ENCODE assay signal across 8 cellular contexts in the genomic region with DNA sequence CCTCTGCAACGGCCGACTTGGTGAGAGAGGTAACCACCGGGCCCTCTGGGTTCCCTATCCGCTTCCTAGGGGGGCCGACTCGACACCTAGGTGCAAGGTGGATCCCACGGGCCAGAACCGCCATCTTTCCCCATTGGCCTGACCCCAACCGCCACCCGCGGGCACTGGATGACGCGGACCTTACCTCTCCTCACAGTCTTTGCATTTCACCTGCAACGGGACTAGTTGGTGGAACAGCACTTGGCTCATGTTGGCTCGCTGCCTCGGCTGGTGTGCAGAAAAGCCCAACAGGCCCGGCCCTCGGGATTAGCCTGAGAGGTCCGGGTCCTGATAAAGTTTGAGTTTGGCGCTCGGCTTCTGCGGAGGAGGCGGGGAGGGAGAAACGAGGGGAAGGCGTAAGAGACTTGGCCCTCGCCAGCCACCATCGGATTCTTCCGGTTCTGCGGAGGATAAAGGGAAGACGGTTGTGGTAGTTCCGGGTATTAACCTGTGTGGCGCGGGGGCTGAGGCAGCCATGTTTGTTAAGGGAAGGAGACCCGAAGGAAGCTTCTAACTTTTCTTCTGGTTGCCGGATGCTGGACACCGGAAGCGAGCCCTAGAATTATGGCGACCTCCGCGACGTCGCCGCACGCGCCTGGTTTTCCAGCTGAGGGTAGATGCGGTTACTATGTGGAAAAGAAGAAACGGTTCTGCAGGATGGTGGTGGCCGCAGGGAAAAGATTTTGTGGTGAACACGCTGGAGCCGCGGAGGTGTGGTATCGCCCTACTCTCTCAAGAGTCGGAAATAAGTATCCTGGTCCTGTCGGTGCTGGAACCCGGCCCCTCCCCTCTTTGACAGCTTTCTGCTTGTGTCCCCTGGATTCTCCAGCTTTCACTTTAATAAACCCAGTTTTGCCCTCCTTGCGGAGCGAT. TPM values are rescaled to one million over a fixed set of nuclear protein-coding genes. Genes with fewer than 3 reads are reported as not detected.
DNase-seq lines count a peak whose midpoint lies in the region; ATAC-seq and TF ChIP-seq lines count a peak whose summit lies in the region.

Gene SASS6, minus strand, starts transcription at position 365 of the 912 bp plus-strand sequence. Its CDS starts 116 bp downstream, at position 249.
A gene with protein sequence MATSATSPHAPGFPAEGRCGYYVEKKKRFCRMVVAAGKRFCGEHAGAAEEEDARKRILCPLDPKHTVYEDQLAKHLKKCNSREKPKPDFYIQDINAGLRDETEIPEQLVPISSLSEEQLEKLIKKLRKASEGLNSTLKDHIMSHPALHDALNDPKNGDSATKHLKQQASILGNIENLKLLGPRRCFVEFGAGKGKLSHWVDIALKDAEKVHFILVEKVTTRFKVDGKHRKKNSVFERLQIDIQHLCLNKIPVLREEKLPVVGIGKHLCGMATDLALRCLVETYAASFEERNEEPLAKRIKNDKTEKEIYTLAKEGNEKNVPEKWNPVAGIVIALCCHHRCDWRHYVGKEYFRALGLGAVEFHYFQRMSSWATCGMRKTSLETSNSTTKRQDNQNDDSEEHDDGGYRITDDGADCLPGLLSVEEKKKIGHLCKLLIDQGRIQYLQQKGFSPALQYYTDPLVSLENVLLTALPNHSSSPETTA (plus strand): TSS at position 598 of the 912 bp plus-strand sequence. CDS start 6 bp downstream, at position 604.

- no peaks in the 10 kb centered on the region for H3K9me2 ChIP-seq in OCI-LY1 (ENCODE audit: low read depth, low read length)

- peak within 1 kb of the TSS; percentile 62 for H3K27ac Mint-ChIP-seq in Calu3 (ENCODE audit: unreplicated experiment)
- H3K27ac Mint-ChIP-seq in endothelial cell (ENCODE audit: unreplicated experiment), result peak within 1 kb of the TSS; percentile 97
- peak within 1 kb of the TSS; percentile 100 for H3K27ac Mint-ChIP-seq in mesothelial cell of epicardium

- no TSS peak for BruUV-seq in Calu3 (replicated peaks; lab: Mats Ljungman, UMichigan)

- intact Hi-C loops in Calu3 (cut with micrococcal nuclease; ENCODE audit: unreplicated experiment), result loop anchor here (5.0 to 10.0 kb wide), 2 partner anchors 96 to 322 kb away; a partner anchor contains a TSS

- ATAC-seq in GM21447 (IDR thresholded peaks at IDR 0.05; ENCODE audit: unreplicated experiment), result peak; percentile 90

- H3K4me1 ChIP-seq in HUES64 (ENCODE audit: insufficient read depth, low read length) (peaks cover 11% of the 10 kb centered on the region), OCI-LY1 (ENCODE audit: insufficient read depth, low read length, severe bottlenecking) (peaks cover 42% of the 10 kb centered on the region)

- H3K36me3 ChIP-seq in HUES64 (ENCODE audit: insufficient read depth, low read length), result peaks cover 15% of the 10 kb centered on the region
- H3K36me3 ChIP-seq in OCI-LY1 (ENCODE audit: insufficient read depth, low read length), result peaks cover 16% of the 10 kb centered on the region

- no peaks in the 10 kb centered on the region for H4K20me1 ChIP-seq in OCI-LY1 (ENCODE audit: insufficient read depth, low read length)

- TF ChIP-seq CTCF in Calu3 (IDR thresholded peaks at IDR 0.05; ENCODE audit: unreplicated experiment), result no peak
- no peak for TF ChIP-seq CTCF in OCI-LY1 (IDR thresholded peaks at IDR 0.05; ENCODE audit: low read length)
- peak; percentile 5 for TF ChIP-seq CTCF in endothelial cell (IDR thresholded peaks at IDR 0.05; ENCODE audit: unreplicated experiment)
- TF ChIP-seq CTCF in mesothelial cell of epicardium (IDR thresholded peaks at IDR 0.05; ENCODE audit: unreplicated experiment), result no peak

- peaks cover 71% of the 10 kb centered on the region for H3K79me2 ChIP-seq in OCI-LY1 (ENCODE audit: insufficient read depth, low read length)

- H3K4me3 ChIP-seq in HUES64 (ENCODE audit: low read length) (peak within 1 kb of the TSS; percentile 76), OCI-LY1 (ENCODE audit: low read depth, low read length, poor library complexity, severe bottlenecking) (peak within 1 kb of the TSS; percentile 74)

- DNase-seq in Calu3, result peak; percentile 88
- DNase-seq in activated CD8-positive, alpha-beta memory T cell treated with anti-CD3 and anti-CD28 coated beads, Interleukin-2, amount 50 U/mL, for 4 hours, result peak; percentile 92
- peak; percentile 87 for DNase-seq in endothelial cell (ENCODE audit: low spot score)
- peak; percentile 86 to 89 for DNase-seq in mesothelial cell of epicardium (ENCODE audit: low spot score in 2 of 2, unreplicated experiment in 2 of 2)
- DNase-seq in stimulated activated CD8-positive, alpha-beta memory T cell treated with anti-CD3 and anti-CD28 coated beads, Interleukin-15, amount 100 ng/mL, for 48 hours (ENCODE audit: low read depth in 2 of 2), result peak; percentile 89 to 90

- H3K9me3 ChIP-seq in HUES64 (ENCODE audit: insufficient read depth, low read depth, low read length) (no peaks in the 10 kb centered on the region), OCI-LY1 (ENCODE audit: low read length) (no peaks in the 10 kb centered on the region)

- H3F3A ChIP-seq in OCI-LY1 (ENCODE audit: insufficient read depth, low read length), result no peaks in the 10 kb centered on the region

- under 1% methylated on average over 55 of the region's 57 CpGs for whole genome bisulfite sequencing in HUES64

- peak within 1 kb of the TSS; percentile 85 for H3K9ac ChIP-seq in HUES64 (ENCODE audit: low read depth, low read length)
- H3K9ac ChIP-seq in OCI-LY1 (ENCODE audit: low read length), result peak within 1 kb of the TSS; percentile 68

- H3K27me3 Mint-ChIP-seq in Calu3 (ENCODE audit: unreplicated experiment) (no peaks in the 10 kb centered on the region), endothelial cell (ENCODE audit: unreplicated experiment) (peaks cover 6% of the 10 kb centered on the region), mesothelial cell of epicardium (ENCODE audit: low read depth) (no peaks in the 10 kb centered on the region)

- H3K4me2 ChIP-seq in OCI-LY1 (ENCODE audit: low read length), result peak within 1 kb of the TSS; percentile 95

- peaks cover 8% of the 10 kb centered on the region for H3K4me1 Mint-ChIP-seq in Calu3 (ENCODE audit: low read depth, unreplicated experiment)
- H3K4me1 Mint-ChIP-seq in endothelial cell (ENCODE audit: unreplicated experiment), result peaks cover 10% of the 10 kb centered on the region
- peaks cover 28% of the 10 kb centered on the region for H3K4me1 Mint-ChIP-seq in mesothelial cell of epicardium

- CTCF ChIA-PET in Calu3 (lab: Charles Lee), result interaction anchor here (1.1 kb wide), 1 partner anchor 327 kb away, joined by 3 read pairs; no protein-coding TSS in a partner anchor

- H3K27ac ChIP-seq in HUES64 (ENCODE audit: low read depth, low read length) (peak within 1 kb of the TSS; percentile 87), OCI-LY1 (ENCODE audit: low read depth, low read length, poor library complexity, severe bottlenecking) (peak within 1 kb of the TSS; percentile 67)

- H2AFZ ChIP-seq in OCI-LY1 (ENCODE audit: low read length), result peak within 1 kb of the TSS; percentile 60; the same call in 1 of the 2 replicates

- H3K36me3 Mint-ChIP-seq in Calu3 (ENCODE audit: insufficient read depth, unreplicated experiment), result peaks cover 25% of the 10 kb centered on the region
- no peaks in the 10 kb centered on the region for H3K36me3 Mint-ChIP-seq in endothelial cell (ENCODE audit: low read depth, unreplicated experiment)
- H3K36me3 Mint-ChIP-seq in mesothelial cell of epicardium, result peaks cover 6% of the 10 kb centered on the region

- H3K4me3 Mint-ChIP-seq in Calu3 (ENCODE audit: low read depth, unreplicated experiment) (peak within 1 kb of the TSS; percentile 93), endothelial cell (ENCODE audit: unreplicated experiment) (peak within 1 kb of the TSS; percentile 99), mesothelial cell of epicardium (peak within 1 kb of the TSS; percentile 100)

- no peaks in the 10 kb centered on the region for H3K27me3 ChIP-seq in HUES64 (ENCODE audit: insufficient read depth, low read length)
- no peaks in the 10 kb centered on the region for H3K27me3 ChIP-seq in OCI-LY1 (ENCODE audit: insufficient read depth, low read length)

- H3K9me3 Mint-ChIP-seq in Calu3 (ENCODE audit: low read depth, unreplicated experiment), result no peaks in the 10 kb centered on the region
- H3K9me3 Mint-ChIP-seq in endothelial cell (ENCODE audit: unreplicated experiment), result no peaks in the 10 kb centered on the region
- H3K9me3 Mint-ChIP-seq in mesothelial cell of epicardium, result no peaks in the 10 kb centered on the region

RNA-seq across cellular contexts. Expression of gene SASS6, which starts in this region (rescaled TPM):
- total RNA-seq in Calu3 (2022) (8.2 and 8.7 TPM in 2 replicates), endothelial cell (ENCODE audit: unreplicated experiment) (6.1 TPM), mesothelial cell of epicardium (5.9 to 6.7 TPM (median 6.2 TPM) in 3 replicates)
- 10.4 TPM for polyA plus RNA-seq in HUES64 (2013, experiment 1 of 2)
- polyA plus RNA-seq in HUES64 (2013, experiment 2 of 2), result 11.7 TPM

RNA-seq across cellular contexts. Expression of the second gene that starts in this region (rescaled TPM):
- total RNA-seq in Calu3 (2022) (18.9 and 21.4 TPM in 2 replicates), endothelial cell (ENCODE audit: unreplicated experiment) (10.5 TPM), mesothelial cell of epicardium (24.7 to 28.5 TPM (median 28.5 TPM) in 3 replicates)
- polyA plus RNA-seq in HUES64 (2013, experiment 1 of 2), result 11.7 TPM
- 9.5 TPM for polyA plus RNA-seq in HUES64 (2013, experiment 2 of 2)

Comparison
In these comparisons a context has a peak if more than half of its experiments do, and no peak if none do; other contexts are left out.
1. Peak in every context shown above with its lines: DNase-seq, ATAC-seq, H3K4me3 ChIP-seq and H3K27ac ChIP-seq.